ENCODE assay signal across 20 cellular contexts in genomic region chr2:147076634-147077033, GRCh38.
DNase-seq lines count a peak whose midpoint lies in the region; ATAC-seq lines count a peak whose summit lies in the region.
"Had no signal": no experiment of that assay in that cellular context is flagged by ENCODE, and none has a peak within 500 bp of the region (broad histone marks: within the 10 kb centered on the region; RNA-seq: fewer than 3 reads in every experiment).

No MANE protein-coding gene starts in this region.

- peak overlapping the region; percentile 0 for H3K27ac ChIP-seq in epithelial cell of prostate
- H3K27ac ChIP-seq: ascending aorta had no signal

- H3K36me3 Mint-ChIP-seq in activated T-cell treated with anti-CD3 and anti-CD28 coated beads, Interleukin-2, amount 50 U/mL, for 72 hours (ENCODE audit: insufficient read depth in 2 of 2): no peaks in the 10 kb centered on the region
- H3K36me3 Mint-ChIP-seq in T-helper 17 cell (ENCODE audit: low read depth): peaks cover 3% of the 10 kb centered on the region
- H3K36me3 Mint-ChIP-seq: activated CD8-positive, alpha-beta memory T cell treated with anti-CD3 and anti-CD28 coated beads, Interleukin-2, amount 10 ng/mL, durations not matched to agents 7 days and 5 days had no signal

- ATAC-seq in activated T-cell treated with anti-CD3 and anti-CD28 coated beads, Interleukin-2, amount 50 U/mL, for 72 hours (replicated peaks in 1 of 2): no peak
- ATAC-seq in T-helper 17 cell: no peak
- ATAC-seq: activated CD4-positive, CD25-positive, alpha-beta regulatory T cell treated with anti-CD3 and anti-CD28 coated beads, Interleukin-2, amount 50 U/mL, for 24 hours; activated CD8-positive, alpha-beta memory T cell treated with anti-CD3 and anti-CD28 coated beads, Interleukin-2, amount 10 ng/mL, durations not matched to agents 7 days and 5 days; sciatic nerve had no signal

- H3K27me3 Mint-ChIP-seq in activated T-cell treated with anti-CD3 and anti-CD28 coated beads, Interleukin-2, amount 50 U/mL, for 72 hours (ENCODE audit: low read depth): peaks cover 26% of the 10 kb centered on the region
- H3K27me3 Mint-ChIP-seq in T-helper 17 cell: peaks cover 30% of the 10 kb centered on the region
- H3K27me3 Mint-ChIP-seq: activated CD8-positive, alpha-beta memory T cell treated with anti-CD3 and anti-CD28 coated beads, Interleukin-2, amount 10 ng/mL, durations not matched to agents 7 days and 5 days had no signal

- no peak overlapping the region for H3K27ac Mint-ChIP-seq in activated T-cell treated with anti-CD3 and anti-CD28 coated beads, Interleukin-2, amount 50 U/mL, for 72 hours
- no peak overlapping the region for H3K27ac Mint-ChIP-seq in T-helper 17 cell
- H3K27ac Mint-ChIP-seq: activated CD8-positive, alpha-beta memory T cell treated with anti-CD3 and anti-CD28 coated beads, Interleukin-2, amount 10 ng/mL, durations not matched to agents 7 days and 5 days; T-helper 2 cell treated with Interferon-gamma antibody and Interleukin-4, amounts not matched to agents 5 μg/mL and 100 μg/mL, for 36 hours had no signal

- no peaks in the 10 kb centered on the region for H3K4me1 Mint-ChIP-seq in activated T-cell treated with anti-CD3 and anti-CD28 coated beads, Interleukin-2, amount 50 U/mL, for 72 hours (ENCODE audit: low read depth)
- peaks cover 2% of the 10 kb centered on the region for H3K4me1 Mint-ChIP-seq in T-helper 17 cell
- H3K4me1 Mint-ChIP-seq: activated CD8-positive, alpha-beta memory T cell treated with anti-CD3 and anti-CD28 coated beads, Interleukin-2, amount 10 ng/mL, durations not matched to agents 7 days and 5 days had no signal

- H3K4me3 Mint-ChIP-seq in activated T-cell treated with anti-CD3 and anti-CD28 coated beads, Interleukin-2, amount 50 U/mL, for 72 hours: no peak overlapping the region
- no peak overlapping the region for H3K4me3 Mint-ChIP-seq in T-helper 17 cell
- H3K4me3 Mint-ChIP-seq: activated CD8-positive, alpha-beta memory T cell treated with anti-CD3 and anti-CD28 coated beads, Interleukin-2, amount 10 ng/mL, durations not matched to agents 7 days and 5 days; T-helper 2 cell treated with Interferon-gamma antibody and Interleukin-4, amounts not matched to agents 5 μg/mL and 100 μg/mL, for 36 hours had no signal

- DNase-seq in GM03348 (ENCODE audit: low spot score): peak; percentile 63
- DNase-seq in RPMI7951 (ENCODE audit: low read depth): peak; percentile 17
- no peak for DNase-seq in epithelial cell of prostate (ENCODE audit: low read depth, low spot score)
- DNase-seq in myocyte (ENCODE audit: low read depth): peak; percentile 45
- DNase-seq in hepatic stellate cell (ENCODE audit: low spot score): no peak
- DNase-seq in activated T-cell treated with anti-CD3 and anti-CD28 coated beads, Interleukin-2, amount 50 U/mL, for 72 hours: no peak
- DNase-seq in T-helper 17 cell: no peak
- DNase-seq in pons (ENCODE audit: low spot score): no peak
- DNase-seq: activated CD8-positive, alpha-beta memory T cell treated with anti-CD3 and anti-CD28 coated beads, Interleukin-2, amount 10 ng/mL, durations not matched to agents 7 days and 5 days; activated gamma-delta T cell; erythroblast; NCI-H2029; occipital lobe; SHP77 treated with DMSO at 0.1 percent for 48 hours; stimulated activated CD4-positive, alpha-beta T cell treated with anti-CD3 and anti-CD28 coated beads, Interleukin-4, amount 100 ng/mL, for 1 hour; substantia nigra had no signal

- H3K9me3 Mint-ChIP-seq in activated T-cell treated with anti-CD3 and anti-CD28 coated beads, Interleukin-2, amount 50 U/mL, for 72 hours: no peaks in the 10 kb centered on the region
- H3K9me3 Mint-ChIP-seq: T-helper 2 cell treated with Interferon-gamma antibody and Interleukin-4, amounts not matched to agents 5 μg/mL and 100 μg/mL, for 36 hours had no signal

- H3K9me3 ChIP-seq in T-helper 17 cell (ENCODE audit: control insufficient read depth, low read length, poor library complexity, severe bottlenecking): peaks cover 3% of the 10 kb centered on the region
- H3K9me3 ChIP-seq: ascending aorta had no signal

Comparison
In these comparisons a context has a peak if more than half of its experiments do, and no peak if none do; other contexts are left out.
1. DNase-seq: peak in GM03348 (single experiment), RPMI7951 (single experiment) and myocyte (single experiment); none in epithelial cell of prostate (single experiment), hepatic stellate cell (single experiment), activated T-cell treated with anti-CD3 and anti-CD28 coated beads, Interleukin-2, amount 50 U/mL, for 72 hours (0 of 2), T-helper 17 cell (0 of 3) and pons (single experiment).